ENCODE assay signal across 8 cellular contexts in the genomic region with DNA sequence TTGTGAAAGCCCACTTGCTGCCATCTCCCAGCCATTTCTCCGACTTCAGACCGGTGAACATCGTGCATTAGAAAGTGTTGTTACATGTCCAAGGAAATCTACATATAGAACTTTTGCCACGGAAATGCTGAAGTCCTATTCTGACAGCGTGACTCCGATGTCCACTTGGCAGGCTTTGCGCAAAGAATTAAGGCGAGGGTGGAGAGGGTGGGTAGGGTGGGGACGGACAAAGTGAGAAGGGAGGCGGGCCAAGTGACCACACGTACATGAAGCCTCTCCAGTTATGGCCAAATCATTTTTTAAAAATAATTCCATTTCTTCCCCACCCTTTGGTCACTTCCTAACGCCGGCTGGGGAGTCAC. TPM values are rescaled to one million over a fixed set of nuclear protein-coding genes. Genes with fewer than 3 reads are reported as not detected.
DNase-seq lines count a peak whose midpoint lies in the region; ATAC-seq and TF ChIP-seq lines count a peak whose summit lies in the region.

No MANE protein-coding gene starts in this region.

- TF ChIP-seq CTCF in SU-DHL-6 (IDR thresholded peaks at IDR 0.05; ENCODE audit: insufficient read depth, low read length, poor library complexity, severe bottlenecking) (no peak), heart right ventricle (IDR thresholded peaks at IDR 0.05) (no peak)

- H3K9me2 ChIP-seq in GM23248 (ENCODE audit: insufficient read depth): no peaks in the 10 kb centered on the region
- no peaks in the 10 kb centered on the region for H3K9me2 ChIP-seq in SU-DHL-6 (replicated peaks; ENCODE audit: insufficient read depth, low read length)

- H3K9ac ChIP-seq in GM23248 (peak overlapping the region; percentile 90), SU-DHL-6 (ENCODE audit: low read length) (peak overlapping the region; percentile 61), skeletal muscle satellite cell (ENCODE audit: low read depth, low read length) (peak overlapping the region; percentile 96)

- H3K4me3 ChIP-seq in GM23248: peak overlapping the region; percentile 94
- peak overlapping the region; percentile 70 for H3K4me3 ChIP-seq in SU-DHL-6 (ENCODE audit: insufficient read depth, low read length, poor library complexity, severe bottlenecking)
- H3K4me3 ChIP-seq in heart right ventricle: peak overlapping the region; percentile 57 to 99 (median 82)
- H3K4me3 ChIP-seq in skeletal muscle satellite cell (ENCODE audit: low read length): peak overlapping the region; percentile 90

- 0 out of 2 replicates have a peak, but pooled peaks cover 7% of the 10 kb centered on the region for H4K20me1 ChIP-seq in GM23248 (ENCODE audit: insufficient read depth)
- no peaks in the 10 kb centered on the region for H4K20me1 ChIP-seq in SU-DHL-6 (ENCODE audit: low read depth, low read length)

- H3K79me2 ChIP-seq in GM23248 (ENCODE audit: insufficient read depth) (peaks cover 43% of the 10 kb centered on the region), SU-DHL-6 (ENCODE audit: insufficient read depth, low read length) (no peaks in the 10 kb centered on the region)

- H2AFZ ChIP-seq in GM23248: peak overlapping the region; percentile 93
- H2AFZ ChIP-seq in SU-DHL-6 (ENCODE audit: low read depth, low read length, severe bottlenecking): peak overlapping the region; percentile 73

- DNase-seq in GM23248 (peak; percentile 56), heart right ventricle (no peak), middle frontal gyrus (ENCODE audit: extremely low spot score, low spot score) (no peak), UCSD-AML1 (lab: John Stamatoyannopoulos, UW; ENCODE audit: unreplicated experiment) (no peak)

- H3K27me3 ChIP-seq in GM23248 (replicated peaks; ENCODE audit: insufficient read depth): no peaks in the 10 kb centered on the region
- H3K27me3 ChIP-seq in SU-DHL-6 (ENCODE audit: low read length): no peaks in the 10 kb centered on the region
- peaks cover 0 to 13% (median 0%) of the 10 kb centered on the region in 7 donors for H3K27me3 ChIP-seq in heart right ventricle
- H3K27me3 ChIP-seq in skeletal muscle satellite cell (ENCODE audit: control insufficient read depth, insufficient read depth, low read length): peaks cover 4% of the 10 kb centered on the region

- intact Hi-C loops in heart right ventricle (cut with DNase I): loop anchor here in 8 of 10 donors (1.0 to 10.0 kb wide), 9 partner anchors 43 to 598 kb away; a partner anchor contains a TSS

- WGBS in GM23248 (ENCODE audit: low coverage in 1 of 2, low lambda C conversion rate in 2 of 2, missing lambda C conversion rate in 2 of 2), 2 experiments: 3% methylated on average over 11 to 13 of the region's 13 CpGs
- 0 to 1% methylated on average over 13 of the region's 13 CpGs for WGBS in heart right ventricle, 2 donors

- H3K27ac ChIP-seq in GM23248 (peak overlapping the region; percentile 74), SU-DHL-6 (ENCODE audit: low read depth, low read length) (no peak overlapping the region), heart right ventricle (peak overlapping the region in 9 of 10 donors; percentile 72 to 95 (median 87))

- H3K4me1 ChIP-seq in GM23248 (ENCODE audit: insufficient read depth) (peaks cover 8% of the 10 kb centered on the region; the same call in 1 of the 2 replicates), heart right ventricle (peaks cover 0 to 40% (median 26%) of the 10 kb centered on the region in 9 donors), skeletal muscle satellite cell (ENCODE audit: control insufficient read depth, insufficient read depth, low read length) (peaks cover 22% of the 10 kb centered on the region)

- H3K9me3 ChIP-seq in GM23248 (ENCODE audit: low read depth): no peaks in the 10 kb centered on the region
- H3K9me3 ChIP-seq in SU-DHL-6 (ENCODE audit: insufficient read depth, low read length): no peaks in the 10 kb centered on the region
- no peaks in the 10 kb centered on the region for H3K9me3 ChIP-seq in heart right ventricle
- H3K9me3 ChIP-seq in skeletal muscle satellite cell (replicated peaks; ENCODE audit: low read length): no peaks in the 10 kb centered on the region

- peaks cover 13% of the 10 kb centered on the region; the same call in 1 of the 2 replicates for H3F3A ChIP-seq in GM23248 (ENCODE audit: insufficient read depth)
- H3F3A ChIP-seq in SU-DHL-6 (ENCODE audit: insufficient read depth): peaks cover 2% of the 10 kb centered on the region; the same call in 1 of the 2 replicates

- H3K36me3 ChIP-seq in GM23248 (ENCODE audit: low read depth): 0 out of 2 replicates have a peak, but pooled peaks cover 5% of the 10 kb centered on the region
- H3K36me3 ChIP-seq in SU-DHL-6 (ENCODE audit: low read length): no peaks in the 10 kb centered on the region
- peaks cover 0 to 7% (median 0%) of the 10 kb centered on the region in 9 donors for H3K36me3 ChIP-seq in heart right ventricle
- peaks cover 5% of the 10 kb centered on the region for H3K36me3 ChIP-seq in skeletal muscle satellite cell (ENCODE audit: insufficient read depth, low read length)

- H3K4me2 ChIP-seq in GM23248 (ENCODE audit: unreplicated experiment) (peak overlapping the region; percentile 87), SU-DHL-6 (ENCODE audit: low read depth, low read length, poor library complexity, severe bottlenecking) (peak overlapping the region; percentile 63), skeletal muscle satellite cell (ENCODE audit: low read length) (peak overlapping the region; percentile 98)

- peak in 7 of 8 donors; percentile 2 to 34 (median 19) for ATAC-seq in heart right ventricle
- no peak for ATAC-seq in GM18519 (IDR thresholded peaks at IDR 0.05; ENCODE audit: low FRiP score, unreplicated experiment)
- no peak for ATAC-seq in GM19035 (IDR thresholded peaks at IDR 0.05; ENCODE audit: unreplicated experiment)

- in situ Hi-C loops in GM23248 (cut with MboI): loop anchor here (25.0 kb wide), 1 partner anchor 578 kb away; no protein-coding TSS in a partner anchor

RNA-seq across cellular contexts. Expression of a gene that starts 0.5 kb away (rescaled TPM):
- 79.5 and 84.1 TPM in 2 replicates for total RNA-seq in GM23248 (2014; rRNA removed; shearing (Covaris generic))
- polyA plus RNA-seq in GM23248 (2016; fragmentation: Nextera tagmentation; extraction: Ambion mirVana) (72.0 and 76.7 TPM in 2 replicates), heart right ventricle (10 to 100 TPM in 1 of 2 donors, 1 to 10 TPM in 1; 7.1 to 25.8 TPM)
- 10 to 100 TPM; 55.2 to 77.6 (median 66.3) TPM for total RNA-seq in heart right ventricle
- 58.3 and 88.5 TPM in 2 replicates for total RNA-seq in skeletal muscle satellite cell (2012; rRNA removed)

Comparison
In these comparisons a context has a peak if more than half of its experiments do, and no peak if none do; other contexts are left out.
1. ATAC-seq: peak in heart right ventricle (7 of 8); none in GM18519 (single experiment) and GM19035 (single experiment).
2. Peak in every context shown above with its lines, with median percentiles within 50 percentile points of each other: H3K4me2 ChIP-seq, H3K4me3 ChIP-seq and H3K9ac ChIP-seq.